Comparison of ENCODE assay signal across 24 cellular contexts in the genomic region with DNA sequence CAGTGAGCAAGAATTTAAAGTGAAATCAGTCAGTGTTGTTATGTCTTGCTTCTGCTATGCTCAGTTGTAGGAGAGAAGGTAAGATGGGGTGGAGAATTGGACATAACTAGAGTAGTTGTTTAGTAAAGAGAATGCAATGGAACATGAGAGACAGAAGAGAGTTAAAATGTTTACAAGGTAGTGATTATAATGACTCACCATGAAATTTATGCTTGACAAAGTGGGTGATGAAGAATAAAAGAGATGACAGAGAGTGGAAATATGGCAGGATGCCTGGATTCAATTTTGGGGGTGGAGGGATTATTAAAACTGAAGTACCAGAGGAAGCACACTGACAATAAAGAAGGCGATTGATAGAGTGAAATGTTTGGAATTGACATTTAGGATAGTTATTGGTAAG. TPM values are rescaled to one million over a fixed set of nuclear protein-coding genes. Genes with fewer than 3 reads are reported as not detected.
DNase-seq lines count a peak whose midpoint lies in the region; ATAC-seq and TF ChIP-seq lines count a peak whose summit lies in the region.
"Had no signal": no experiment of that assay in that cellular context is flagged by ENCODE, and none has a peak within 500 bp of the region (broad histone marks: within the 10 kb centered on the region; RNA-seq: fewer than 3 reads in every experiment).

No MANE protein-coding gene starts in this region.

- no peak overlapping the region for H3K4me3 ChIP-seq in A673 (ENCODE audit: low read depth, low read length, poor library complexity, severe bottlenecking)
- H3K4me3 ChIP-seq: colonic mucosa, lower lobe of right lung, MG63, right lobe of liver, thyroid gland had no signal

- H3K9me3 ChIP-seq in A673 (ENCODE audit: low read depth, low read length, poor library complexity, severe bottlenecking) = no peaks in the 10 kb centered on the region
- H3K9me3 ChIP-seq: colonic mucosa, lower lobe of right lung, MG63, right lobe of liver, thyroid gland had no signal

- H3K36me3 ChIP-seq in A673 (ENCODE audit: insufficient read depth, low read length, poor library complexity, severe bottlenecking) = peaks cover 10% of the 10 kb centered on the region
- H3K36me3 ChIP-seq: colonic mucosa, lower lobe of right lung, MG63, right lobe of liver, thyroid gland had no signal

- DNase-seq in A673 (ENCODE audit: low spot score) (peak; percentile 71), EL (peak; percentile 43), NCI-H2081 (lab: John Stamatoyannopoulos, UW) (peak; percentile 80 to 92), RPMI7951 (ENCODE audit: low read depth) (peak; percentile 37), HuH-7.5 (ENCODE audit: low spot score) (no peak)
- DNase-seq: activated CD4-positive, alpha-beta T cell treated with anti-CD3 and anti-CD28 coated beads for 4 hours; activated naive CD8-positive, alpha-beta T cell treated with anti-CD3 and anti-CD28 coated beads, Interleukin-2, amount 10 ng/mL, durations not matched to agents 7 days and 5 days; CD4-positive, alpha-beta memory T cell; colonic mucosa; foreskin keratinocyte; GOT3; hippocampal formation; lower lobe of right lung; MG63; NCI-H2171 treated with DMSO at 0.1 percent for 48 hours; right lobe of liver; Right ventricle myocardium superior; stimulated activated naive B cell treated with anti-CD40 and anti-IgM and Interleukin-4, amounts not matched to agents 10 μg/mL and 1 μg/mL and 100 μg/mL, for 72 hours; T-helper 1 cell; thyroid gland had no signal

- no peak for TF ChIP-seq CTCF in A673 (conservative IDR thresholded peaks at IDR 0.05; ENCODE audit: low read depth, low read length)

- no peaks in the 10 kb centered on the region for H3K27me3 ChIP-seq in A673 (replicated peaks; ENCODE audit: insufficient read depth, low read depth, low read length, poor library complexity)
- H3K27me3 ChIP-seq: colonic mucosa, foreskin keratinocyte, MG63, right lobe of liver, thyroid gland had no signal

- ATAC-seq in GM19452 (IDR thresholded peaks at IDR 0.05; ENCODE audit: unreplicated experiment) (no peak), GM21423 (IDR thresholded peaks at IDR 0.05; ENCODE audit: unreplicated experiment) (no peak), GM21515 (IDR thresholded peaks at IDR 0.05; ENCODE audit: unreplicated experiment) (no peak)
- ATAC-seq: activated T-helper 17 cell treated with anti-CD3 and anti-CD28 coated beads, Interleukin-2, amount 50 U/mL, for 72 hours; foreskin keratinocyte; lower lobe of right lung; right lobe of liver; stimulated activated naive B cell treated with anti-CD40 and anti-IgM and Interleukin-4, amounts not matched to agents 10 μg/mL and 1 μg/mL and 100 μg/mL, for 72 hours had no signal

- CTCF ChIA-PET in A673 (lab: Charles Lee) = no interaction called here

- no TSS peak for BruUV-seq in A673 (replicated peaks; lab: Mats Ljungman, UMichigan)

- H3K27ac ChIP-seq in A673 (ENCODE audit: low read depth, low read length, poor library complexity, severe bottlenecking) = no peak overlapping the region
- H3K27ac ChIP-seq: colonic mucosa, foreskin keratinocyte, lower lobe of right lung, right lobe of liver, thyroid gland had no signal

- intact Hi-C loops in A673 (cut with micrococcal nuclease; ENCODE audit: unreplicated experiment) = no loop called here

- POLR2A ChIA-PET in A673 (lab: Charles Lee; ENCODE audit: low non-redundant PET) = no interaction called here

- H3K4me1 ChIP-seq in A673 (ENCODE audit: insufficient read depth, low read length, poor library complexity, severe bottlenecking) = peaks cover 29% of the 10 kb centered on the region
- H3K4me1 ChIP-seq: colonic mucosa, foreskin keratinocyte, lower lobe of right lung, right lobe of liver, thyroid gland had no signal

RNA-seq across cellular contexts. Expression of gene SCG2, which starts 10.6 kb away (rescaled TPM):
- 26.2 and 27.0 TPM in 2 replicates for total RNA-seq in A673 (2021)
- 57.7 and 79.7 TPM in 2 replicates for total RNA-seq in RPMI7951 (2014; rRNA removed; shearing (Covaris generic))
- total RNA-seq: activated naive CD8-positive, alpha-beta T cell treated with anti-CD3 and anti-CD28 coated beads, Interleukin-2, amount 10 ng/mL, durations not matched to agents 7 days and 5 days; activated T-helper 17 cell treated with anti-CD3 and anti-CD28 coated beads, Interleukin-2, amount 50 U/mL, for 72 hours; CD4-positive, alpha-beta memory T cell; right lobe of liver; Right ventricle myocardium superior had no signal
